In genomic region chr6:110815260-110816109, GRCh38 we compare ENCODE assay signal across 8 cellular contexts. TPM values are rescaled to one million over a fixed set of nuclear protein-coding genes. Genes with fewer than 3 reads are reported as not detected.
DNase-seq lines count a peak whose midpoint lies in the region; ATAC-seq, FAIRE-seq and TF ChIP-seq lines count a peak whose summit lies in the region.

CDK19 (minus strand) TSS chr6:110815469; CDS start chr6:110815136, 333 bp downstream.

- H3K9me3 ChIP-seq in heart right ventricle, result no peaks in the 10 kb centered on the region
- H3K9me3 ChIP-seq in upper lobe of left lung, result no peaks in the 10 kb centered on the region

- H3K27ac ChIP-seq in heart right ventricle, result peak within 1 kb of the TSS; percentile 87 to 96 (median 94)
- peak within 1 kb of the TSS; percentile 91 to 99 (median 96) for H3K27ac ChIP-seq in upper lobe of left lung

- ATAC-seq in HG02852 (IDR thresholded peaks at IDR 0.05; ENCODE audit: unreplicated experiment), result peak; percentile 71
- peak; percentile 96 to 99 (median 98) for ATAC-seq in heart right ventricle
- peak; percentile 95 to 99 for ATAC-seq in upper lobe of left lung (ENCODE audit: low FRiP score in 2 of 2)

- TF ChIP-seq POLR2A in GM12892 (IDR thresholded peaks at IDR 0.05; ENCODE audit: low read depth, low read length), result peak; percentile 91
- TF ChIP-seq POLR2A in upper lobe of left lung (IDR thresholded peaks at IDR 0.05), result peak; percentile 58 to 93 (median 74)

- H3K27me3 ChIP-seq in heart right ventricle, result no peaks in the 10 kb centered on the region
- H3K27me3 ChIP-seq in upper lobe of left lung, result no peaks in the 10 kb centered on the region

- intact Hi-C loops in heart right ventricle (cut with DNase I) (loop anchor here in 8 of 10 donors (1.0 to 10.0 kb wide), 9 partner anchors 59 to 281 kb away; partner anchors contain the start of genes AMD1 (in 8 of the 8) and GTF3C6 (in 5 of the 8)), posterior cingulate gyrus (cut with DNase I) (loop anchor here (2.0 to 10.0 kb wide), 4 partner anchors 59 to 283 kb away; partner anchors contain the start of genes AMD1 and GTF3C6)

- H3K4me3 ChIP-seq in heart right ventricle (peak within 1 kb of the TSS; percentile 70 to 97 (median 88)), upper lobe of left lung (peak within 1 kb of the TSS; percentile 87 to 99 (median 93))

- peak in 1 of 4 donors; percentile 56 for TF ChIP-seq EP300 in upper lobe of left lung (IDR thresholded peaks at IDR 0.05)

- FAIRE-seq in GM12892 (lab: Jason Lieb, UNC), result peak; percentile 97

- WGBS in heart right ventricle, 2 donors, result 0% methylated on average over 59 of the region's 59 CpGs
- WGBS in upper lobe of left lung, 2 donors, result 0 to 1% methylated on average over 26 to 59 of the region's 59 CpGs

- peak; percentile 80 for DNase-seq in GM12892 (ENCODE audit: insufficient read length)
- peak; percentile 99 for DNase-seq in NCI-H146 (lab: John Stamatoyannopoulos, UW)
- peak; percentile 97 to 99 (median 97) for DNase-seq in T-helper 1 cell
- DNase-seq in amniotic epithelial cell (ENCODE audit: low read depth), result peak; percentile 98
- DNase-seq in heart right ventricle, result peak; percentile 97 to 98
- DNase-seq in posterior cingulate gyrus, result peak; percentile 95 to 99 (median 98)
- DNase-seq in upper lobe of left lung, result peak; percentile 98 to 100

- no peaks in the 10 kb centered on the region for H3K36me3 ChIP-seq in heart right ventricle
- H3K36me3 ChIP-seq in upper lobe of left lung, result no peaks in the 10 kb centered on the region

- peaks cover 0 to 46% (median 16%) of the 10 kb centered on the region in 9 donors for H3K4me1 ChIP-seq in heart right ventricle
- peaks cover 11 to 28% (median 20%) of the 10 kb centered on the region in 4 donors for H3K4me1 ChIP-seq in upper lobe of left lung

- no peak for TF ChIP-seq CTCF in heart right ventricle (IDR thresholded peaks at IDR 0.05)
- no peak for TF ChIP-seq CTCF in upper lobe of left lung (IDR thresholded peaks at IDR 0.05)

RNA-seq across cellular contexts. Expression of gene CDK19, which starts in this region (rescaled TPM):
- 16.9 TPM for polyA plus RNA-seq in GM12892 (2012; ENCODE audit: missing spikeins)
- total RNA-seq in heart right ventricle (10 to 100 TPM in 3 of 10 donors, 1 to 10 TPM in 7; 4.6 to 13.0 (median 8.7) TPM), upper lobe of left lung (10 to 100 TPM in 3 of 6 donors, 1 to 10 TPM in 3; 5.2 to 20.4 (median 12.4) TPM)
- 1 to 10 TPM; 3.9 to 4.1 TPM for polyA plus RNA-seq in heart right ventricle

Comparison
In these comparisons a context has a peak if more than half of its experiments do, and no peak if none do; other contexts are left out.
1. Peak in every context shown above with its lines: DNase-seq, ATAC-seq, H3K4me3 ChIP-seq and H3K27ac ChIP-seq.